In the genomic region with DNA sequence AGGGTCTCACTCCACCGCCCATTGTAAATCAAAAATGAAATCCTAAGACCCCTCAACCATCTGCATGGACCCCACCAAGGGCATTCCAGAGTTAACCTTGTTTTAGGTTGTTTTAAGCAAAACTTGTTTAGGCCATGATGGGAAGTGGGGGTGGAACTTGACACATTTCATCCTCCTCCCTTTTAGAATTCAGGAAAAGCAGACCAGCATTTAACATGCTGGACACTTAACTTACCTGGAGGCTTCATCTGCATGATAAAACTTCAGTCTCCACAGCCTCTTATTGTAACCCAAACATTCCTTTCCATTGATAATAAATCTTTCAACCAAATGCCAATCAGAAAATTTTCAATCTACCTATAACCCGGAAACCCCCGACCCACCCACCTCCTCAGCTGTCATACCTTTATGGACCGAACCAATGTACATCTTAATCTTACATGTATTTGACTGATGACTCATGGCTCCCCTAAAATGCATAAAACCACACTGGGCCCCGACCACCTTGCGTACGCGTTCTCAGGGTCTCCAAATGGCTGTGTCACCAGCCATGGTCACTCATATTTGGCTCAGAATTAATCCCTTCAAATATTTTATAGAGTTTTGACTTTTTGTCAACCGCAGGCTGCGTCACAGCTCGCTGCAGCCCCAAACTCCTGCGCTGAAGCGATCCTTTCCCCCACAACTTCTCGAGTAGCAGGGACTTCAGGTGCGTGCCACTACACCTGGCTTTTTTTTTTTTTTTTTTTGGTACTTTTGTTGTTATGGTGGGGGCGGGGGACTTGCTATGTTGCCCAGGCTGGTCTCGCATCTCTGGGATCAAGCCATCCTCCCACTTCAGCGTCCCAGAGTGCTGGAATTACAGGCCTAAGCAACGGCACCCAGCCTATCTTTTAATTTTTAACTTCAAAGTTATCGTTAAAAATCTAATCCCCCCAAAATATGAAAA, we compare ENCODE assay signal across 8 cellular contexts. TPM values are rescaled to one million over a fixed set of nuclear protein-coding genes. Genes with fewer than 3 reads are reported as not detected.
DNase-seq lines count a peak whose midpoint lies in the region; ATAC-seq and TF ChIP-seq lines count a peak whose summit lies in the region.

No MANE protein-coding gene starts in this region.

- peak overlapping the region; percentile 92 for H3K27ac ChIP-seq in CD8-positive, alpha-beta T cell (ENCODE audit: low read depth, low read length)
- peak overlapping the region; percentile 80 for H3K27ac ChIP-seq in OCI-LY7 (ENCODE audit: low read depth, low read length, poor library complexity, severe bottlenecking)

- H3K9me2 ChIP-seq in OCI-LY7 (ENCODE audit: insufficient read depth, low read length) = no peaks in the 10 kb centered on the region

- BruUV-seq in OCI-LY7 (replicated peaks; lab: Mats Ljungman, UMichigan) = no TSS peak

- TF ChIP-seq CTCF in CD8-positive, alpha-beta T cell (IDR thresholded peaks at IDR 0.05) = no peak
- TF ChIP-seq CTCF in OCI-LY7 (conservative IDR thresholded peaks at IDR 0.05; ENCODE audit: low read length) (no peak), endothelial cell (IDR thresholded peaks at IDR 0.05; ENCODE audit: unreplicated experiment) (no peak), osteocyte (IDR thresholded peaks at IDR 0.05) (no peak)

- H2AFZ ChIP-seq in OCI-LY7 (ENCODE audit: low read length) = peak overlapping the region; percentile 90

- no peaks in the 10 kb centered on the region for H3K27me3 ChIP-seq in CD8-positive, alpha-beta T cell (ENCODE audit: insufficient read depth, low read length)

- H4K20me1 ChIP-seq in OCI-LY7 (ENCODE audit: insufficient read depth, low read length) = no peaks in the 10 kb centered on the region

- POLR2A ChIA-PET in CD8-positive, alpha-beta T cell (lab: Charles Lee) = interaction anchor here (2.7 kb wide), 1 partner anchor 57 kb away, joined by 15 read pairs; no protein-coding TSS in a partner anchor
- POLR2A ChIA-PET in OCI-LY7 (lab: Charles Lee) = no interaction called here

- H3K9me3 Mint-ChIP-seq in CD8-positive, alpha-beta T cell = no peaks in the 10 kb centered on the region
- H3K9me3 Mint-ChIP-seq in endothelial cell (ENCODE audit: unreplicated experiment) (no peaks in the 10 kb centered on the region), osteocyte (ENCODE audit: unreplicated experiment) (no peaks in the 10 kb centered on the region)

- H3K27me3 Mint-ChIP-seq in CD8-positive, alpha-beta T cell (ENCODE audit: low read depth) = no peaks in the 10 kb centered on the region
- H3K27me3 Mint-ChIP-seq in endothelial cell (ENCODE audit: unreplicated experiment) = peaks cover 6% of the 10 kb centered on the region
- H3K27me3 Mint-ChIP-seq in osteocyte (ENCODE audit: unreplicated experiment) = no peaks in the 10 kb centered on the region

- peak overlapping the region; percentile 96 for H3K4me3 Mint-ChIP-seq in CD8-positive, alpha-beta T cell
- H3K4me3 Mint-ChIP-seq in endothelial cell (ENCODE audit: unreplicated experiment) (peak overlapping the region; percentile 98), osteocyte (ENCODE audit: unreplicated experiment) (peak overlapping the region; percentile 94)

- intact Hi-C loops in CD8-positive, alpha-beta T cell (cut with DNase I, micrococcal nuclease) = loop anchor here (5.0 to 10.0 kb wide), 5 partner anchors 40 to 1995 kb away; a partner anchor contains a TSS
- intact Hi-C loops in OCI-LY7 (cut with micrococcal nuclease; ENCODE audit: unreplicated experiment) = no loop called here

- peaks cover 34% of the 10 kb centered on the region for H3K36me3 Mint-ChIP-seq in CD8-positive, alpha-beta T cell
- peaks cover 4% of the 10 kb centered on the region for H3K36me3 Mint-ChIP-seq in endothelial cell (ENCODE audit: low read depth, unreplicated experiment)
- H3K36me3 Mint-ChIP-seq in osteocyte (ENCODE audit: unreplicated experiment) = peaks cover 5% of the 10 kb centered on the region

- H3K9me3 ChIP-seq in CD8-positive, alpha-beta T cell (ENCODE audit: low read length) = no peaks in the 10 kb centered on the region
- H3K9me3 ChIP-seq in OCI-LY7 (ENCODE audit: low read length) = no peaks in the 10 kb centered on the region

- peak overlapping the region; percentile 100 for H3K4me3 ChIP-seq in CD8-positive, alpha-beta T cell (ENCODE audit: low read depth, low read length)
- peak overlapping the region; percentile 78 for H3K4me3 ChIP-seq in OCI-LY7 (ENCODE audit: low read depth, low read length, poor library complexity, severe bottlenecking)

- H3K4me1 ChIP-seq in CD8-positive, alpha-beta T cell (ENCODE audit: insufficient read depth, low read length) = peaks cover 11% of the 10 kb centered on the region
- peaks cover 16% of the 10 kb centered on the region for H3K4me1 ChIP-seq in OCI-LY7 (ENCODE audit: insufficient read depth, low read length, poor library complexity, severe bottlenecking)

- peak overlapping the region; percentile 96 for H3K27ac Mint-ChIP-seq in CD8-positive, alpha-beta T cell
- no peak overlapping the region for H3K27ac Mint-ChIP-seq in endothelial cell (ENCODE audit: unreplicated experiment)
- peak overlapping the region; percentile 89 for H3K27ac Mint-ChIP-seq in osteocyte (ENCODE audit: unreplicated experiment)

- peaks cover 38% of the 10 kb centered on the region for H3K4me1 Mint-ChIP-seq in CD8-positive, alpha-beta T cell (ENCODE audit: low read depth)
- H3K4me1 Mint-ChIP-seq in endothelial cell (ENCODE audit: unreplicated experiment) = peaks cover 9% of the 10 kb centered on the region
- H3K4me1 Mint-ChIP-seq in osteocyte (ENCODE audit: unreplicated experiment) = peaks cover 25% of the 10 kb centered on the region

- no peak for DNase-seq in CD8-positive, alpha-beta T cell
- no peak for DNase-seq in OCI-LY7 (ENCODE audit: low spot score)
- DNase-seq in endothelial cell (ENCODE audit: low spot score) = no peak
- DNase-seq in osteocyte (ENCODE audit: extremely low spot score, unreplicated experiment) = no peak
- no peak for DNase-seq in SW 1271 (lab: John Stamatoyannopoulos, UW)
- DNase-seq in SIG-M5 treated with dmso at 0.1 percent for 504 hours (lab: John Stamatoyannopoulos, UW; ENCODE audit: unreplicated experiment) = no peak

- H3K79me2 ChIP-seq in OCI-LY7 (ENCODE audit: insufficient read depth, low read depth, low read length) = peaks cover 12% of the 10 kb centered on the region; the same call in 1 of the 2 replicates

- H3K4me2 ChIP-seq in OCI-LY7 (ENCODE audit: low read length) = peak overlapping the region; percentile 82

- ATAC-seq in CD8-positive, alpha-beta T cell = no peak
- ATAC-seq in GM21825 (IDR thresholded peaks at IDR 0.05; ENCODE audit: unreplicated experiment) = no peak
- ATAC-seq in GM18909 (IDR thresholded peaks at IDR 0.05; ENCODE audit: poor library complexity, unreplicated experiment) = no peak

- CTCF ChIA-PET in CD8-positive, alpha-beta T cell (lab: Charles Lee) = no interaction called here
- CTCF ChIA-PET in OCI-LY7 (lab: Charles Lee; ENCODE audit: unreplicated experiment) = no interaction called here

- peaks cover 5% of the 10 kb centered on the region for H3K36me3 ChIP-seq in CD8-positive, alpha-beta T cell (ENCODE audit: insufficient read depth, low read length)
- H3K36me3 ChIP-seq in OCI-LY7 (ENCODE audit: insufficient read depth, low read length) = peaks cover 7% of the 10 kb centered on the region; the same call in 1 of the 2 replicates

RNA-seq across cellular contexts. Expression of a gene that starts 0.9 kb away (rescaled TPM):
- total RNA-seq in CD8-positive, alpha-beta T cell = 10 to 100 TPM; 44.0 to 55.1 TPM
- total RNA-seq in OCI-LY7 (2014; rRNA removed; shearing (Covaris generic)) = 26.5 and 32.5 TPM in 2 replicates
- 40.1 and 53.0 TPM in 2 replicates for total RNA-seq in OCI-LY7 (2022)
- total RNA-seq in endothelial cell (ENCODE audit: unreplicated experiment) = 32.8 TPM
- total RNA-seq in osteocyte = 49.4 and 58.6 TPM in 2 replicates

RNA-seq across cellular contexts. Expression of a gene that starts 56.0 kb away (rescaled TPM):
- 10 to 100 TPM; 71.2 to 74.2 TPM for total RNA-seq in CD8-positive, alpha-beta T cell
- total RNA-seq in OCI-LY7 (2014; rRNA removed; shearing (Covaris generic)) = 29.3 and 31.5 TPM in 2 replicates
- total RNA-seq in OCI-LY7 (2022) (24.2 and 28.6 TPM in 2 replicates), endothelial cell (ENCODE audit: unreplicated experiment) (38.5 TPM), osteocyte (45.6 and 50.3 TPM in 2 replicates)
